Comparison of ENCODE assay signal across 26 cellular contexts in genomic region chr2:201622306-201622705, GRCh38.
"Had no signal": no experiment of that assay in that cellular context is flagged by ENCODE, and none has a peak within 500 bp of the region (broad histone marks: within the 10 kb centered on the region; RNA-seq: fewer than 3 reads in every experiment).

No MANE protein-coding gene starts in this region.

- H3K27me3 Mint-ChIP-seq: activated CD4-positive, alpha-beta memory T cell treated with anti-CD3 and anti-CD28 coated beads, Interleukin-2, amount 10 ng/mL, durations not matched to agents 7 days and 5 days; activated CD4-positive, alpha-beta T cell treated with anti-CD3 and anti-CD28 coated beads, Interleukin-2, amount 10 ng/mL, durations not matched to agents 24 days and 14 days; activated naive CD8-positive, alpha-beta T cell treated with anti-CD3 and anti-CD28 coated beads, Interleukin-2, amount 10 ng/mL, durations not matched to agents 7 days and 5 days; naive thymus-derived CD4-positive, alpha-beta T cell had no signal

- H3K4me3 ChIP-seq: body of pancreas, esophagus muscularis mucosa, left lung, sigmoid colon, spleen, thyroid gland, upper lobe of right lung had no signal

- H3K4me1 Mint-ChIP-seq: activated CD4-positive, alpha-beta memory T cell treated with anti-CD3 and anti-CD28 coated beads, Interleukin-2, amount 10 ng/mL, durations not matched to agents 7 days and 5 days; activated CD4-positive, alpha-beta T cell treated with anti-CD3 and anti-CD28 coated beads, Interleukin-2, amount 10 ng/mL, durations not matched to agents 24 days and 14 days; activated naive CD8-positive, alpha-beta T cell treated with anti-CD3 and anti-CD28 coated beads, Interleukin-2, amount 10 ng/mL, durations not matched to agents 7 days and 5 days; naive thymus-derived CD4-positive, alpha-beta T cell had no signal

- H3K4me3 Mint-ChIP-seq: activated CD4-positive, alpha-beta memory T cell treated with anti-CD3 and anti-CD28 coated beads, Interleukin-2, amount 10 ng/mL, durations not matched to agents 7 days and 5 days; activated CD4-positive, alpha-beta T cell treated with anti-CD3 and anti-CD28 coated beads, Interleukin-2, amount 10 ng/mL, durations not matched to agents 24 days and 14 days; activated naive CD4-positive, alpha-beta T cell treated with anti-CD3 and anti-CD28 coated beads for 36 hours; activated naive CD8-positive, alpha-beta T cell treated with anti-CD3 and anti-CD28 coated beads, Interleukin-2, amount 10 ng/mL, durations not matched to agents 7 days and 5 days; activated T-cell treated with anti-CD3 and anti-CD28 coated beads, Interleukin-2, amount 50 U/mL, for 72 hours; naive thymus-derived CD4-positive, alpha-beta T cell; neural crest cell had no signal

- DNase-seq: activated CD4-positive, alpha-beta memory T cell treated with anti-CD3 and anti-CD28 coated beads, Interleukin-2, amount 10 ng/mL, durations not matched to agents 7 days and 5 days; activated CD4-positive, alpha-beta T cell treated with anti-CD3 and anti-CD28 coated beads, Interleukin-2, amount 10 ng/mL, durations not matched to agents 24 days and 14 days; activated effector memory CD4-positive, alpha-beta T cell treated with Interleukin-2 at 50 U/mL for 16 hours; activated naive CD4-positive, alpha-beta T cell treated with anti-CD3 and anti-CD28 coated beads for 36 hours; activated naive CD8-positive, alpha-beta T cell treated with anti-CD3 and anti-CD28 coated beads, Interleukin-2, amount 10 ng/mL, durations not matched to agents 7 days and 5 days; activated T-cell treated with anti-CD3 and anti-CD28 coated beads, Interleukin-2, amount 50 U/mL, for 72 hours; amygdala; effector memory CD4-positive, alpha-beta T cell; left lung; naive thymus-derived CD4-positive, alpha-beta T cell; occipital lobe; posterior cingulate gyrus; sigmoid colon; spleen; stimulated activated CD4-positive, alpha-beta T cell treated with anti-CD3 and anti-CD28 coated beads, Interleukin-4, amount 100 ng/mL, for 1 hour; stimulated activated naive CD8-positive, alpha-beta T cell treated with anti-CD3 and anti-CD28 coated beads, Interleukin-15, Interleukin-2, amounts not matched to agents 100 U/mL and 50 U/mL, for 24 hours; substantia nigra; SW 1271; T-helper 2 cell; thyroid gland; upper lobe of right lung had no signal

- ATAC-seq: activated CD4-positive, CD25-positive, alpha-beta regulatory T cell treated with anti-CD3 and anti-CD28 coated beads, Interleukin-2, amount 50 U/mL, for 24 hours; activated T-cell treated with anti-CD3 and anti-CD28 coated beads, Interleukin-2, amount 50 U/mL, for 72 hours; body of pancreas; left lung; naive thymus-derived CD4-positive, alpha-beta T cell; stimulated activated naive CD8-positive, alpha-beta T cell treated with anti-CD3 and anti-CD28 coated beads, Interleukin-15, Interleukin-2, amounts not matched to agents 100 U/mL and 50 U/mL, for 24 hours; upper lobe of right lung had no signal

- H3K9me3 ChIP-seq: body of pancreas, esophagus muscularis mucosa, left lung, sigmoid colon, spleen, thyroid gland, upper lobe of right lung had no signal

- H3K36me3 ChIP-seq: spleen had no signal

- H3K27me3 ChIP-seq: body of pancreas, esophagus muscularis mucosa, left lung, sigmoid colon, spleen, thyroid gland, upper lobe of right lung had no signal

- H3K27ac ChIP-seq: body of pancreas, esophagus muscularis mucosa, left lung, sigmoid colon, spleen, thyroid gland, upper lobe of right lung, VCaP had no signal

- H3K4me1 ChIP-seq: body of pancreas, left lung, spleen had no signal

- H3K27ac Mint-ChIP-seq: activated CD4-positive, alpha-beta memory T cell treated with anti-CD3 and anti-CD28 coated beads, Interleukin-2, amount 10 ng/mL, durations not matched to agents 7 days and 5 days; activated CD4-positive, alpha-beta T cell treated with anti-CD3 and anti-CD28 coated beads, Interleukin-2, amount 10 ng/mL, durations not matched to agents 24 days and 14 days; activated naive CD4-positive, alpha-beta T cell treated with anti-CD3 and anti-CD28 coated beads for 36 hours; activated naive CD8-positive, alpha-beta T cell treated with anti-CD3 and anti-CD28 coated beads, Interleukin-2, amount 10 ng/mL, durations not matched to agents 7 days and 5 days; activated T-cell treated with anti-CD3 and anti-CD28 coated beads, Interleukin-2, amount 50 U/mL, for 72 hours had no signal

- H3K9me3 Mint-ChIP-seq: activated CD4-positive, alpha-beta memory T cell treated with anti-CD3 and anti-CD28 coated beads, Interleukin-2, amount 10 ng/mL, durations not matched to agents 7 days and 5 days; activated CD4-positive, alpha-beta T cell treated with anti-CD3 and anti-CD28 coated beads, Interleukin-2, amount 10 ng/mL, durations not matched to agents 24 days and 14 days; activated naive CD4-positive, alpha-beta T cell treated with anti-CD3 and anti-CD28 coated beads for 36 hours; activated naive CD8-positive, alpha-beta T cell treated with anti-CD3 and anti-CD28 coated beads, Interleukin-2, amount 10 ng/mL, durations not matched to agents 7 days and 5 days; activated T-cell treated with anti-CD3 and anti-CD28 coated beads, Interleukin-2, amount 50 U/mL, for 72 hours had no signal
